ENCODE assay signal across 8 cellular contexts in the genomic region with DNA sequence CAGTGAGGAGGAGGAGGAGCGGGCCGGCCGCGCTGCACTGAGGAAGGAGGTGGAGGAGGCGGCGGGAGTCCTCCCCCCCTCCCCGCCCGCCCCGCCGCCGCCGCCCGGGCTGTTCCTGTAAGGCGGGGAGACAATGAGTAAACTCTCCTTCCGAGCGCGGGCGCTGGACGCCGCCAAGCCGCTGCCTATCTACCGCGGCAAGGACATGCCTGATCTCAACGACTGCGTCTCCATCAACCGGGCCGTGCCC. TPM values are rescaled to one million over a fixed set of nuclear protein-coding genes. Genes with fewer than 3 reads are reported as not detected.
A peak's percentile ranks its signal among the peaks of the same experiment; 100 is the strongest.
DNase-seq lines count a peak whose midpoint lies in the region; ATAC-seq, FAIRE-seq and TF ChIP-seq lines count a peak whose summit lies in the region.

No MANE protein-coding gene starts in this region.

- DNase-seq in CD14-positive monocyte (ENCODE audit: low spot score) (no peak), HL-60 (ENCODE audit: low read depth in 1 of 2, low spot score in 1 of 2) (no peak), bronchial epithelial cell (ENCODE audit: low read depth) (no peak), mesendoderm (no peak), NCI-H82 (lab: John Stamatoyannopoulos, UW) (no peak), HEK293T (ENCODE audit: extremely low spot score) (no peak), DMS79 treated with DMSO at 0.1 percent for 48 hours (lab: John Stamatoyannopoulos, UW) (no peak)

- H3K27me3 ChIP-seq in HL-60 (ENCODE audit: insufficient read depth, poor library complexity, severe bottlenecking): no peaks in the 10 kb centered on the region
- H3K27me3 ChIP-seq in bronchial epithelial cell (ENCODE audit: control insufficient read depth, insufficient read depth, low read length): no peaks in the 10 kb centered on the region
- H3K27me3 ChIP-seq in mesendoderm (ENCODE audit: insufficient read depth, low read length, poor library complexity): no peaks in the 10 kb centered on the region

- H3K23ac ChIP-seq in mesendoderm (ENCODE audit: low read length): peak overlapping the region; percentile 92

- H3K36me3 ChIP-seq in bronchial epithelial cell (ENCODE audit: control insufficient read depth, insufficient read depth, low read length): no peaks in the 10 kb centered on the region
- H3K36me3 ChIP-seq in mesendoderm (ENCODE audit: control insufficient read depth, insufficient read depth, low read length): no peaks in the 10 kb centered on the region

- intact Hi-C loops in CD14-positive monocyte (cut with micrococcal nuclease): loop anchor here in 1 of 2 donors (5.0 kb wide), 1 partner anchor 623 kb away; a partner anchor contains a TSS

- H3K36me3 Mint-ChIP-seq in CD14-positive monocyte: peaks cover 0 to 5% of the 10 kb centered on the region in 2 donors

- H3K79me2 ChIP-seq in mesendoderm (ENCODE audit: control insufficient read depth, insufficient read depth, low read length): peaks cover 35% of the 10 kb centered on the region

- H3K9me3 Mint-ChIP-seq in CD14-positive monocyte: no peaks in the 10 kb centered on the region

- peak overlapping the region; percentile 21 for H3K4me2 ChIP-seq in mesendoderm (ENCODE audit: low read length)

- CTCF ChIA-PET in HEK293T (lab: Yijun Ruan, JAX): no interaction called here

- peak overlapping the region; percentile 93 for H3K4ac ChIP-seq in mesendoderm (ENCODE audit: low read depth, low read length)

- TF ChIP-seq CTCF in CD14-positive monocyte (IDR thresholded peaks at IDR 0.05) (no peak), HL-60 (IDR thresholded peaks at IDR 0.05; ENCODE audit: insufficient read depth, low read length) (no peak), bronchial epithelial cell (IDR thresholded peaks at IDR 0.05; ENCODE audit: insufficient read depth, low read length, severe bottlenecking) (no peak)

- H2BK120ac ChIP-seq in mesendoderm (ENCODE audit: low read depth, low read length): peak overlapping the region; percentile 62

- H3K27ac ChIP-seq in HL-60 (replicated peaks) (peak overlapping the region; percentile 92), mesendoderm (ENCODE audit: low read depth, low read length) (peak overlapping the region; percentile 95)

- H2BK15ac ChIP-seq in mesendoderm (replicated peaks; ENCODE audit: low read depth): no peak overlapping the region

- H3K4me1 ChIP-seq in mesendoderm (ENCODE audit: control insufficient read depth, low read depth, low read length): no peaks in the 10 kb centered on the region

- no peak for FAIRE-seq in bronchial epithelial cell (lab: Jason Lieb, UNC)

- peak overlapping the region; percentile 98 for H3K18ac ChIP-seq in mesendoderm (ENCODE audit: low read length)

- H3K4me3 ChIP-seq in HL-60 (replicated peaks; ENCODE audit: insufficient read depth, low read length) (peak overlapping the region; percentile 94), bronchial epithelial cell (ENCODE audit: low read depth, low read length) (peak overlapping the region; percentile 83), mesendoderm (ENCODE audit: low read length) (peak overlapping the region; percentile 88)

- peak overlapping the region; percentile 95 for H3K9ac ChIP-seq in mesendoderm (ENCODE audit: low read length)

- peak overlapping the region; percentile 94 for H2BK5ac ChIP-seq in mesendoderm (ENCODE audit: low read length)

- H3K56ac ChIP-seq in mesendoderm (ENCODE audit: low read length): peak overlapping the region; percentile 99

- H4K5ac ChIP-seq in mesendoderm (ENCODE audit: low read length): no peak overlapping the region

- H3K27ac Mint-ChIP-seq in CD14-positive monocyte: peak overlapping the region; percentile 94 to 99 (median 98)

- H4K8ac ChIP-seq in mesendoderm (ENCODE audit: low read depth, low read length): peak overlapping the region; percentile 88

- no peaks in the 10 kb centered on the region for H3K27me3 Mint-ChIP-seq in CD14-positive monocyte (ENCODE audit: low read depth in 3 of 3)

- POLR2A ChIA-PET in HEK293T (lab: Yijun Ruan, JAX): interaction anchor here (0.7 kb wide), 1 partner anchor 91 kb away, joined by 3 read pairs; no protein-coding TSS in a partner anchor

- no peak overlapping the region for H2AK5ac ChIP-seq in mesendoderm (ENCODE audit: low read length)

- peaks cover 41% of the 10 kb centered on the region for H3K4me1 Mint-ChIP-seq in CD14-positive monocyte

- ATAC-seq in GM21390 (IDR thresholded peaks at IDR 0.05; ENCODE audit: unreplicated experiment): peak; percentile 32

- peak overlapping the region; percentile 86 to 94 for H3K4me3 Mint-ChIP-seq in CD14-positive monocyte

- WGBS in mesendoderm (ENCODE audit: extremely low coverage, insufficient coverage, low lambda C conversion rate): no CpG with 5 or more reads among the region's 27 CpGs

- H3K79me1 ChIP-seq in mesendoderm (ENCODE audit: low read length): peaks cover 4% of the 10 kb centered on the region

TF ChIP-seq in HEK293T, 16 proteins besides CTCF, POLR2A, EP300 and RAD21:
- TF ChIP-seq FOXK2 (IDR thresholded peaks at IDR 0.05): no peak
- TF ChIP-seq, protein P1, sequence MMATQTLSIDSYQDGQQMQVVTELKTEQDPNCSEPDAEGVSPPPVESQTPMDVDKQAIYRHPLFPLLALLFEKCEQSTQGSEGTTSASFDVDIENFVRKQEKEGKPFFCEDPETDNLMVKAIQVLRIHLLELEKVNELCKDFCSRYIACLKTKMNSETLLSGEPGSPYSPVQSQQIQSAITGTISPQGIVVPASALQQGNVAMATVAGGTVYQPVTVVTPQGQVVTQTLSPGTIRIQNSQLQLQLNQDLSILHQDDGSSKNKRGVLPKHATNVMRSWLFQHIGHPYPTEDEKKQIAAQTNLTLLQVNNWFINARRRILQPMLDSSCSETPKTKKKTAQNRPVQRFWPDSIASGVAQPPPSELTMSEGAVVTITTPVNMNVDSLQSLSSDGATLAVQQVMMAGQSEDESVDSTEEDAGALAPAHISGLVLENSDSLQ (IDR thresholded peaks at IDR 0.05): no peak
- TF ChIP-seq SUZ12 (IDR thresholded peaks at IDR 0.05): no peak
- no peak for TF ChIP-seq BHLHE40 (IDR thresholded peaks at IDR 0.05; ENCODE audit: borderline replicate concordance)
- TF ChIP-seq SP1 (IDR thresholded peaks at IDR 0.05): no peak
- TF ChIP-seq NFRKB (IDR thresholded peaks at IDR 0.05): no peak
- TF ChIP-seq ELF4 (IDR thresholded peaks at IDR 0.05): no peak
- TF ChIP-seq TARDBP (IDR thresholded peaks at IDR 0.05): no peak
- no peak for TF ChIP-seq LEF1 (IDR thresholded peaks at IDR 0.05; ENCODE audit: borderline replicate concordance)
- TF ChIP-seq FOXA1 (IDR thresholded peaks at IDR 0.05): no peak
- no peak for TF ChIP-seq HDGF (IDR thresholded peaks at IDR 0.05; ENCODE audit: borderline replicate concordance)
- no peak for TF ChIP-seq CTBP1 (IDR thresholded peaks at IDR 0.05; ENCODE audit: borderline replicate concordance)
- no peak for TF ChIP-seq FOXM1 (IDR thresholded peaks at IDR 0.05; ENCODE audit: borderline replicate concordance)
- no peak for TF ChIP-seq L3MBTL2 (conservative IDR thresholded peaks at IDR 0.05)
- TF ChIP-seq ARNT (IDR thresholded peaks at IDR 0.05): no peak
- TF ChIP-seq ZNF384 (IDR thresholded peaks at IDR 0.05): no peak

RNA-seq across cellular contexts. Expression of a gene that starts 0.3 kb away (rescaled TPM):
- 1 to 10 TPM; 1.4 to 2.0 TPM for polyA plus RNA-seq in CD14-positive monocyte
- total RNA-seq in bronchial epithelial cell: 10.8 and 12.3 TPM in 2 replicates
- polyA plus RNA-seq in mesendoderm (2013, experiment 1 of 2): 22.2 TPM
- polyA plus RNA-seq in mesendoderm (2013, experiment 2 of 2): 22.5 TPM
